ENCODE assay signal across 8 cellular contexts in the genomic region with DNA sequence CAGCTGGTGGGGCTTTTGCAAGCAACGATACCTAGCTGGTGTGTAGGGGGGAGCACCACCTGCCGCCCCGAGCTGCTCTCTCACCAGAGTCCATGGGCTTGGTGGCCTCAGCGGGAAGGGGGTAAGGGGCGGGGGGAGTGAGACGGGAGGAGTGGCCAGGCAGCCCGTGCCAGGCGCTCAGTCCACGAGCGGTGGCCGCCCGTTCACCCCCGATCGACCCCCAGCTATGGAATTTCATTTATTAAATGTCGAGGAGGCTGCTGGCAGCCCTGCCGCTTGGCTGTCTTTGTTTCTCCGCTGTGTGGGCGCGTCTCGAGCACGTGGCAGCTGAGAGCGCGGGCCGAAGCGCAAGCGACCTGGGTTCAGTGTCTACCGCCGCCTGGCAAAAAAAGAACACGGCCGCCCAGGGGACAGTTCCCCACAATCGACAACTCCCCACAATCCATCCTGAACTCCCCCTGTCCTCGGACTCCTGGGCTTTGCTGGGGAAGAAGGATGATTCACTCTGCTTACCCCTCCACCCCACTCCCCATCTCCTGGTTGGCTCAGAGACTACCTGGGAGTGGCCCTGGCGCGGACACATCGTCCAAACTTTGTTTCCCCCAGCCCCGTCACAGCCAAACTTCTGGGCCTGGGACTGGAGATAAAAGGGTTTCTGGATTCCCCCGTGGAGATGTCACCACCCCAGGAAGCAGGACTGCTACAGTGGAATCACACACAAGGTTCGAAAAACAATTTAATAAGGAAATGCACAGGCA. TPM values are rescaled to one million over a fixed set of nuclear protein-coding genes. Genes with fewer than 3 reads are reported as not detected.
A peak's percentile ranks its signal among the peaks of the same experiment; 100 is the strongest.
DNase-seq lines count a peak whose midpoint lies in the region; ATAC-seq and TF ChIP-seq lines count a peak whose summit lies in the region.

No MANE protein-coding gene starts in this region.

- H3K4me3 ChIP-seq in cardiac fibroblast (replicated peaks in 1 of 2; ENCODE audit: low read depth in 2 of 2, low read length in 2 of 2), result peak overlapping the region; percentile 18 to 21

- no peaks in the 10 kb centered on the region for H3K36me3 Mint-ChIP-seq in HFFc6 (ENCODE audit: low read depth)

- H3K4me3 Mint-ChIP-seq in HFFc6, result peak overlapping the region; percentile 80

- H3K4me1 Mint-ChIP-seq in HFFc6 (ENCODE audit: low read depth), result peaks cover 56% of the 10 kb centered on the region

- H3K27me3 Mint-ChIP-seq in HFFc6 (ENCODE audit: insufficient read depth), result peaks cover 3% of the 10 kb centered on the region; the same call in 1 of the 2 replicates

- ATAC-seq in HG03045 (IDR thresholded peaks at IDR 0.05; ENCODE audit: unreplicated experiment), result no peak

- H3K9me3 Mint-ChIP-seq in HFFc6, result no peaks in the 10 kb centered on the region

- peak overlapping the region; percentile 88 for H3K27ac Mint-ChIP-seq in HFFc6

- peak in 8 of 14 donors; percentile 51 to 74 (median 64) for DNase-seq in C1 segment of cervical spinal cord (lab: John Stamatoyannopoulos, UW)
- peak; percentile 36 for DNase-seq in HFFc6
- DNase-seq in SHP77 (lab: John Stamatoyannopoulos, UW), result peak; percentile 64 to 76
- peak; percentile 52 to 61 for DNase-seq in cardiac fibroblast (ENCODE audit: low read depth in 2 of 2)
- DNase-seq in left kidney (ENCODE audit: low read depth, low spot score), result peak; percentile 79
- DNase-seq in stimulated activated naive CD4-positive, alpha-beta T cell treated with Interleukin-2 at 50 U/mL for 16 hours (lab: John Stamatoyannopoulos, UW), result peak; percentile 34
- no peak for DNase-seq in GM13976 (ENCODE audit: low spot score)

- TF ChIP-seq CTCF in HFFc6 (IDR thresholded peaks at IDR 0.05) (no peak), cardiac fibroblast (IDR thresholded peaks at IDR 0.05; ENCODE audit: low read depth, low read length) (no peak), GM13976 (IDR thresholded peaks at IDR 0.05; ENCODE audit: borderline replicate concordance, control extremely low read depth, extremely low read depth, insufficient read depth, missing control alignments) (no peak)

- in situ Hi-C loops in GM13976 (cut with MboI; ENCODE audit: low sequenced_read_pairs, unreplicated experiment), result no loop called here

RNA-seq across cellular contexts. Expression of a gene that starts 1.7 kb away (rescaled TPM):
- 10 to 100 TPM; 24.1 to 29.7 (median 28.7) TPM for total RNA-seq in HFFc6 (2021; fragmentation: NEBNext Ultra II Directional; extraction: Animal tissue kit (Norgen Biotek cat#: 25700))

RNA-seq across cellular contexts. Expression of a gene that starts 1.8 kb away (rescaled TPM):
- 1 to 10 TPM; 1.9 to 4.3 (median 3.0) TPM for total RNA-seq in HFFc6 (2021; fragmentation: NEBNext Ultra II Directional; extraction: Animal tissue kit (Norgen Biotek cat#: 25700))

RNA-seq across cellular contexts. Expression of a gene that starts 22.7 kb away (rescaled TPM):
- 10 to 100 TPM; 31.3 to 36.6 (median 35.3) TPM for total RNA-seq in HFFc6 (2021; fragmentation: NEBNext Ultra II Directional; extraction: Animal tissue kit (Norgen Biotek cat#: 25700))

RNA-seq across cellular contexts. Expression of a gene that starts 24.3 kb away (rescaled TPM):
- total RNA-seq in HFFc6 (2021; fragmentation: NEBNext Ultra II Directional; extraction: Animal tissue kit (Norgen Biotek cat#: 25700)), result 1 to 10 TPM; 6.4 to 9.8 (median 7.0) TPM

RNA-seq across cellular contexts. Expression of a gene that starts 31.6 kb away (rescaled TPM):
- total RNA-seq in HFFc6 (2021; fragmentation: NEBNext Ultra II Directional; extraction: Animal tissue kit (Norgen Biotek cat#: 25700)), result 1 to 10 TPM; 4.6 to 6.1 (median 5.4) TPM
